In the genomic region with DNA sequence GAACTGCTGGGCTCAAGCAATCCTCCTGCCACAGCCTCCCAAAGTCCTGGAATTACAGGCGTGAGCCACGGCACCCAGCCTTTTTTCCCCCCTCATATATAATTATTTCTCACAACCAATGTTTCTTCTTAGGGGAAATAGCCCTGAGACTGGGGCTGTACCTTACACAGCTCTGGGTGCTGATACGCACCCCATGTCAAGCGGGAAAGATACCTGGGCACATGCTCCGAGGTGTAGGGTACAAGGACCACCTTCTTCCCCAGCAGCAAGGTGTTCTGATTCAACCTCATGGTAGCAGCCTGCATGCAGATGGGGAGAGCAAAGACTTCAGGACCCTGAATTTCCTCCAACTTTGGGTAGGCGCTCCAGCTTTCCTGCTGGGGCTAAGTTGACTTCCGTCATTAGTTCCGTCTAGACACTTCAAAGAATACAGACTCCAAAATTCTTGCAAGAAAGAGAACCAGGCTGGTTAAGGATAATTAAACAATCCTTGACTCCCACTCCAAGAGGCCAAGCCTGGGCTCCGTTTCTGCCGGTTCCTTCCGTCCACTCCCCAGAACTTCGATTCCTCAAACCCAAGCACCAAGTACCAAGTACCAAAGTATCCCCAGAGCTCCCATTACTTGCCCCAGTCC, we compare ENCODE assay signal across 9 cellular contexts. TPM values are rescaled to one million over a fixed set of nuclear protein-coding genes. Genes with fewer than 3 reads are reported as not detected.
DNase-seq lines count a peak whose midpoint lies in the region; ATAC-seq and TF ChIP-seq lines count a peak whose summit lies in the region.
"Had no signal": no experiment of that assay in that cellular context is flagged by ENCODE, and none has a peak within 500 bp of the region (broad histone marks: within the 10 kb centered on the region; RNA-seq: fewer than 3 reads in every experiment).

No MANE protein-coding gene starts in this region.

- no peak for TF ChIP-seq POLR2A in tibial nerve (IDR thresholded peaks at IDR 0.05)

- peak overlapping the region; percentile 61 to 82 for H3K9ac ChIP-seq in liver (ENCODE audit: low read depth in 1 of 2, low read length in 2 of 2)

- no peak for TF ChIP-seq EP300 in tibial nerve (IDR thresholded peaks at IDR 0.05)

- H3K27me3 ChIP-seq in ascending aorta, result no peaks in the 10 kb centered on the region
- no peaks in the 10 kb centered on the region for H3K27me3 ChIP-seq in liver (ENCODE audit: control insufficient read depth in 4 of 4, insufficient read depth in 4 of 4, low read length in 3 of 4)
- no peaks in the 10 kb centered on the region for H3K27me3 ChIP-seq in tibial nerve

- peaks cover 24 to 34% of the 10 kb centered on the region in 2 donors for H3K36me3 ChIP-seq in ascending aorta
- H3K36me3 ChIP-seq in liver (ENCODE audit: control insufficient read depth in 4 of 4, insufficient read depth in 3 of 4, low read depth in 1 of 4, low read length in 3 of 4), result peaks cover 2 to 19% (median 12%) of the 10 kb centered on the region in 4 donors
- peaks cover 0 to 45% (median 8%) of the 10 kb centered on the region in 3 donors for H3K36me3 ChIP-seq in tibial nerve

- 41% methylated on average over 12 of the region's 12 CpGs for WGBS in liver
- WGBS in tibial nerve, 2 donors, result 35% methylated on average over 12 of the region's 12 CpGs

- H3K27ac Mint-ChIP-seq in activated T-cell treated with anti-CD3 and anti-CD28 coated beads, Interleukin-2, amount 50 U/mL, for 72 hours, result peak overlapping the region; percentile 99

- H3K4me3 ChIP-seq in ascending aorta (peak overlapping the region; percentile 73 to 81), liver (ENCODE audit: low read depth in 1 of 3, low read length in 3 of 3) (peak overlapping the region; percentile 84 to 96 (median 91)), tibial nerve (peak overlapping the region; percentile 76 to 99 (median 83))

- peak overlapping the region; percentile 94 to 100 for H3K4me3 Mint-ChIP-seq in activated T-cell treated with anti-CD3 and anti-CD28 coated beads, Interleukin-2, amount 50 U/mL, for 72 hours

- H3K36me3 Mint-ChIP-seq in activated T-cell treated with anti-CD3 and anti-CD28 coated beads, Interleukin-2, amount 50 U/mL, for 72 hours (ENCODE audit: insufficient read depth in 2 of 2), result peaks cover 6 to 9% of the 10 kb centered on the region in 2 donors

- H3K9me3 ChIP-seq in ascending aorta, result no peaks in the 10 kb centered on the region
- H3K9me3 ChIP-seq in liver (ENCODE audit: control insufficient read depth in 4 of 4, low read length in 3 of 4), result no peaks in the 10 kb centered on the region
- no peaks in the 10 kb centered on the region for H3K9me3 ChIP-seq in tibial nerve

- H3K27me3 Mint-ChIP-seq in activated T-cell treated with anti-CD3 and anti-CD28 coated beads, Interleukin-2, amount 50 U/mL, for 72 hours (ENCODE audit: low read depth), result no peaks in the 10 kb centered on the region

- no peak for ATAC-seq in activated T-cell treated with anti-CD3 and anti-CD28 coated beads, Interleukin-2, amount 50 U/mL, for 72 hours (replicated peaks in 1 of 2)
- no peak for ATAC-seq in GM19023 (IDR thresholded peaks at IDR 0.05; ENCODE audit: unreplicated experiment)

- H3K4me1 ChIP-seq in ascending aorta (peaks cover 5 to 23% of the 10 kb centered on the region in 2 donors), liver (ENCODE audit: control insufficient read depth in 4 of 4, insufficient read depth in 4 of 4, low read length in 3 of 4) (peaks cover 2 to 56% (median 30%) of the 10 kb centered on the region in 4 donors), tibial nerve (peaks cover 0 to 46% (median 27%) of the 10 kb centered on the region in 4 donors)

- no peak for TF ChIP-seq RAD21 in liver (IDR thresholded peaks at IDR 0.05)

- peaks cover 70% of the 10 kb centered on the region for H3K4me1 Mint-ChIP-seq in activated T-cell treated with anti-CD3 and anti-CD28 coated beads, Interleukin-2, amount 50 U/mL, for 72 hours (ENCODE audit: low read depth)

- DNase-seq in activated T-cell treated with anti-CD3 and anti-CD28 coated beads, Interleukin-2, amount 50 U/mL, for 72 hours, result no peak
- DNase-seq in activated T-cell treated with anti-CD3 and anti-CD28 coated beads, Interleukin-2, amount 50 U/mL, for 1 hour, result no peak
- no peak for DNase-seq in ascending aorta (ENCODE audit: low spot score in 2 of 2)
- DNase-seq in tibial nerve (ENCODE audit: low spot score in 2 of 2), result no peak
- DNase-seq in D341Med (ENCODE audit: low spot score), result no peak
- no peak for DNase-seq in stimulated activated CD4-positive, alpha-beta T cell treated with anti-CD3 and anti-CD28 coated beads, Interleukin-2, amount 100 ng/mL, for 24 hours

- TF ChIP-seq CTCF in ascending aorta (IDR thresholded peaks at IDR 0.05) (no peak), liver (IDR thresholded peaks at IDR 0.05; ENCODE audit: low read depth, low read length, missing input control) (no peak), tibial nerve (IDR thresholded peaks at IDR 0.05) (no peak)

- H3K27ac ChIP-seq in ascending aorta, result peak overlapping the region; percentile 52 to 72
- H3K27ac ChIP-seq in liver (ENCODE audit: low read depth in 1 of 2, low read length in 2 of 2), result peak overlapping the region; percentile 70 to 72
- H3K27ac ChIP-seq in tibial nerve, result peak overlapping the region in 3 of 4 donors; percentile 80 to 90 (median 86)

- H3K9me3 Mint-ChIP-seq in activated T-cell treated with anti-CD3 and anti-CD28 coated beads, Interleukin-2, amount 50 U/mL, for 72 hours, result no peaks in the 10 kb centered on the region

- intact Hi-C loops in ascending aorta (cut with DNase I), result loop anchor here (1.0 to 10.0 kb wide), 4 partner anchors 27 to 571 kb away; a partner anchor contains a TSS

TF ChIP-seq in liver, 16 proteins besides CTCF, POLR2A, EP300 and RAD21:
- no peak for TF ChIP-seq FOXA2 (IDR thresholded peaks at IDR 0.05)

RNA-seq across cellular contexts. Expression of a gene that starts 0.6 kb away (rescaled TPM):
- 10 to 100 TPM; 49.7 to 58.4 TPM for total RNA-seq in activated T-cell treated with anti-CD3 and anti-CD28 coated beads, Interleukin-2, amount 50 U/mL, for 72 hours
- total RNA-seq in ascending aorta, result 13.3 TPM
- total RNA-seq in liver, result 10 to 100 TPM in 1 of 2 donors, 1 to 10 TPM in 1; 8.1 to 25.5 TPM
- polyA plus RNA-seq in liver, result 10 to 100 TPM; 15.7 to 18.4 TPM
- total RNA-seq in tibial nerve, result 10 to 100 TPM; 27.5 to 78.6 (median 43.2) TPM

RNA-seq across cellular contexts. Expression of a gene that starts 27.1 kb away (rescaled TPM):
- total RNA-seq in activated T-cell treated with anti-CD3 and anti-CD28 coated beads, Interleukin-2, amount 50 U/mL, for 72 hours, result 10 to 100 TPM; 78.8 to 81.2 TPM
- total RNA-seq in ascending aorta, result 81.8 TPM
- total RNA-seq in liver, result 10 to 100 TPM; 38.1 to 84.1 TPM
- 100 to 1,000 TPM; 105 to 160 TPM for polyA plus RNA-seq in liver
- 10 to 100 TPM; 42.2 to 55.2 (median 53.0) TPM for total RNA-seq in tibial nerve

RNA-seq across cellular contexts. Expression of a gene that starts 38.5 kb away (rescaled TPM):
- 10 to 100 TPM; 13.6 to 18.1 TPM for total RNA-seq in activated T-cell treated with anti-CD3 and anti-CD28 coated beads, Interleukin-2, amount 50 U/mL, for 72 hours
- total RNA-seq in ascending aorta (0.32 TPM), liver (1 to 10 TPM; 5.1 to 5.3 TPM), tibial nerve (1 to 10 TPM in 3 of 4 donors, under 1 TPM in 1; 0.87 to 4.4 (median 2.3) TPM)
- polyA plus RNA-seq in liver, result 1 to 10 TPM; 5.9 to 8.8 TPM
- total RNA-seq: myocyte had no signal
